ENCODE assay signal across 1 cellular context in the genomic region with DNA sequence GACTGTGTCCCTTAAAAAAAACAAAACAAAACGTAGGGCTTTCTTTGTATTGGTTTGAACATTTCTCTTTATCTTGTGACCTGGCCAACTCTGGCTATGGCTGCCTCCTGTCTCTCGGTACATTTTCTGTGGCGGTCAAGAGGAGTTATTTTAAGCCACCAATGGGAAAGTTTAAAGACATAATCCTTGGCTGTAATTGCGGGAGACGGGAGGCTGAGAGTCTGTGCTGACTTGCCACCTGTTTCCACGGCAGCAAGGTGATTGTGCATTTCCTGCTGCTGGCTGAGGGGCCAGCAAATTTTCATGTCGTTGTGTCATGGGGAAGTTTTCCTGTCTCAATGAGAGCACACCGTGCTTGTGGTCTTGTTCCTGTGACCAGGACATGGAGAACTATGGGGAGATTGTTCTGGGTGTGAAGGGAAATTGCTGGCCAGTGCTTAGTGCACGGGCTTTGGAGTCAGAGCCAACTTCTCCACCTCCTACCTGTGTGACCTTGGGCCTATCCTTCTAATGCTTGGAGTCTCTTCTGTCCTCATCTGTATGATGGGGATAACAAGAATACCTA.
TF ChIP-seq lines count a peak whose summit lies in the region.

No MANE protein-coding gene starts in this region.

TF ChIP-seq in endothelial cell of umbilical vein, 7 proteins besides CTCF, POLR2A, EP300 and RAD21:
- TF ChIP-seq MYC (IDR thresholded peaks at IDR 0.05; ENCODE audit: low read depth, low read length) (no peak), JUN (IDR thresholded peaks at IDR 0.05; ENCODE audit: borderline replicate concordance, insufficient read depth, insufficient read length, low read depth) (no peak), GATA2 (IDR thresholded peaks at IDR 0.05; ENCODE audit: insufficient read depth, insufficient read length, low read depth, low read length) (no peak), FOS (IDR thresholded peaks at IDR 0.05; ENCODE audit: borderline replicate concordance, insufficient read depth, low read length) (no peak)
- TF ChIP-seq, protein P1, sequence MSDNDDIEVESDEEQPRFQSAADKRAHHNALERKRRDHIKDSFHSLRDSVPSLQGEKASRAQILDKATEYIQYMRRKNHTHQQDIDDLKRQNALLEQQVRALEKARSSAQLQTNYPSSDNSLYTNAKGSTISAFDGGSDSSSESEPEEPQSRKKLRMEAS (IDR thresholded peaks at IDR 0.05; ENCODE audit: insufficient read depth, insufficient read length), result no peak
